In the genomic region with DNA sequence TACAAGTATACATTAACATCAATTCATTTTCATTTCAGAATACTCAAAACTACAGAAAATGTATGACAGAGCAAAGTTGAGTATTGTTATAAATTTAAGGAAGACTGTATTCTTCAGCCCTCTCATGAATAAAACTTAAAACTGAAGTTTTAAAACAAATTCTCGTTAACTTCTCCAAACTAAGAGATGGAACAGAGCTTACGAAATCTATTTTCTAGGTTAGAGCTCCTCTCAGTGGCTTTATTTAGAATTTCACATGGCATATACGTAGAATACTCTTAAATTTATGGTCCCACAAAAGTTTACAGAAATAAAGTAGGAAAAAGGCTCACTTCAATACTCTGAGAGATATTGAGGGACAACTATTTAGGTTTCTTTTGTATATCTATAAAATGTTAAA, we compare ENCODE assay signal across 9 cellular contexts.
DNase-seq lines count a peak whose midpoint lies in the region; ATAC-seq, FAIRE-seq and TF ChIP-seq lines count a peak whose summit lies in the region.
"Had no signal": no experiment of that assay in that cellular context is flagged by ENCODE, and none has a peak within 500 bp of the region (broad histone marks: within the 10 kb centered on the region; RNA-seq: fewer than 3 reads in every experiment).

No MANE protein-coding gene starts in this region.

- peak; percentile 88 for FAIRE-seq in D721Med (lab: Jason Lieb, UNC)

- peak; percentile 70 for TF ChIP-seq CTCF in D721Med (IDR thresholded peaks at IDR 0.05; ENCODE audit: insufficient read depth, missing control alignments)
- peak in 2 of 3 experiments; percentile 19 to 41 for TF ChIP-seq CTCF in ascending aorta (IDR thresholded peaks at IDR 0.05)
- TF ChIP-seq CTCF in left lung (IDR thresholded peaks at IDR 0.05): peak; percentile 18 to 36

- H3K4me3 ChIP-seq in ascending aorta (no peak overlapping the region), left lung (no peak overlapping the region)

- intact Hi-C loops in ascending aorta (cut with DNase I) (loop anchor here (10.0 kb wide), 1 partner anchor 686 kb away; no protein-coding TSS in a partner anchor), left lung (cut with DNase I) (no loop called here)

- H3K27ac ChIP-seq in ascending aorta (no peak overlapping the region), left lung (no peak overlapping the region)
- H3K27ac ChIP-seq: HL-60 had no signal

- H3K4me1 ChIP-seq in ascending aorta: no peaks in the 10 kb centered on the region
- H3K4me1 ChIP-seq in left lung: no peaks in the 10 kb centered on the region

- peak; percentile 57 for ATAC-seq in GM21576 (IDR thresholded peaks at IDR 0.05; ENCODE audit: unreplicated experiment)
- peak; percentile 65 for ATAC-seq in left lung
- ATAC-seq in HG02840 (IDR thresholded peaks at IDR 0.05; ENCODE audit: low FRiP score, unreplicated experiment): no peak
- ATAC-seq in GM19397 (IDR thresholded peaks at IDR 0.05; ENCODE audit: unreplicated experiment): no peak

- H3K9me3 ChIP-seq in ascending aorta (no peaks in the 10 kb centered on the region), left lung (no peaks in the 10 kb centered on the region)

- H3K36me3 ChIP-seq in ascending aorta: no peaks in the 10 kb centered on the region
- no peaks in the 10 kb centered on the region for H3K36me3 ChIP-seq in left lung

- DNase-seq in D721Med (ENCODE audit: insufficient read length, low spot score): no peak
- DNase-seq in NCI-H1105 treated with DMSO at 0.1 percent for 48 hours (lab: John Stamatoyannopoulos, UW): peak; percentile 28
- no peak for DNase-seq in ascending aorta (ENCODE audit: low spot score in 2 of 2)
- DNase-seq in left lung: no peak
- DNase-seq in effector CD4-positive, alpha-beta T cell: no peak

- no peaks in the 10 kb centered on the region for H3K27me3 ChIP-seq in ascending aorta
- no peaks in the 10 kb centered on the region for H3K27me3 ChIP-seq in left lung

Comparison
In these comparisons a context has a peak if more than half of its experiments do, and no peak if none do; other contexts are left out.
1. ATAC-seq: peak in GM21576 (single experiment) and left lung (single experiment); none in HG02840 (single experiment) and GM19397 (single experiment).
2. Peak in every context shown above with its lines, with median percentiles within 50 percentile points of each other: CTCF ChIP-seq.